Comparison of ENCODE assay signal across 1 cellular context in genomic region chr14:22549304-22549962, GRCh38.
TF ChIP-seq lines count a peak whose summit lies in the region.

No MANE protein-coding gene starts in this region.

TF ChIP-seq in IMR-90, 13 proteins besides CTCF, POLR2A, EP300 and RAD21 (continued from another document):
- no peak for TF ChIP-seq RCOR1 (IDR thresholded peaks at IDR 0.05; ENCODE audit: insufficient replicate concordance, low read length)
- TF ChIP-seq MAZ (IDR thresholded peaks at IDR 0.05; ENCODE audit: borderline replicate concordance, low read depth, low read length) = no peak
- TF ChIP-seq ELK1 (IDR thresholded peaks at IDR 0.05; ENCODE audit: borderline replicate concordance, low read depth, low read length) = no peak
- TF ChIP-seq CEBPB (IDR thresholded peaks at IDR 0.05; ENCODE audit: low read depth, low read length) = no peak
- TF ChIP-seq MXI1 (IDR thresholded peaks at IDR 0.05; ENCODE audit: borderline replicate concordance, low read depth, low read length) = no peak
- no peak for TF ChIP-seq CHD1 (IDR thresholded peaks at IDR 0.05; ENCODE audit: low read depth, low read length)
- TF ChIP-seq NFE2L2 (IDR thresholded peaks at IDR 0.05; ENCODE audit: low read depth, low read length) = no peak
- no peak for TF ChIP-seq SMC3 (IDR thresholded peaks at IDR 0.05; ENCODE audit: low read depth, low read length)
- no peak for TF ChIP-seq MAFK (IDR thresholded peaks at IDR 0.05; ENCODE audit: low read depth, low read length)
- no peak for TF ChIP-seq FOS (IDR thresholded peaks at IDR 0.05; ENCODE audit: low read depth, low read length)
- TF ChIP-seq BHLHE40 (IDR thresholded peaks at IDR 0.05; ENCODE audit: low read depth, low read length) = no peak
